8 cellular contexts compared by ENCODE assay signal in the genomic region with DNA sequence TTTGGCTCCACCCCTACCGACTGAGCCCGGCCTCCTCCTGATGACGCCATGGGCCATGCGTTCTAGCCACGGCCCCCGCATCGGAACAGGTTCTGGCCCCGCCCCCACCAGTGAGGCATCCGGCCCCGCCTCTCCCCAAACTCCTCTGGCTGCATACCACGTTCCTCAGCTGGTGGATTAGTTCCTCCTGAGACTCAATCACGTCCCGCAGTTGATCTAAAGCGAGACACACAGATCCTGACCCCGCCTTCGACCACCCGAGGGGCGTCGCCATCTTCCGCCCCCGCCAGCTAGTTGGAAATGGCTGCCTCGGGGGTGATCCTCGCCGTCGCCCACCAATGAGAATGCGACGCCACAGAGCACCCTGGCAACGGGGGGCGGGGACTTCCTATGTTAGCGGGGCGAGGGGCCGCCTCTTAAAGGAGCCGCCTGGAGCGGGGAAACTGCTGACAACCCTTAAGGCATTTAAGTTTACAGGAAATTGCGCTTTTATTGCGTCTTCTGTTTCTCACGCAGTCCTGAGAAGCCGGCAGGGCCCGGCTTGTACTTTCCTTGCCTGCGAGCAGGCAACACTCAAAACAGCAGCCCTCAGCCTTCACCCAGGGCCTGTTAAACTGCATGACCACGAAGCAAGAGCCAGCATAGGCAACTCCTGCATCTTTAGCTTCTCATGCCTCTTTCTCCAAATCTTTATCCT. TPM values are rescaled to one million over a fixed set of nuclear protein-coding genes. Genes with fewer than 3 reads are reported as not detected.
DNase-seq lines count a peak whose midpoint lies in the region; ATAC-seq and TF ChIP-seq lines count a peak whose summit lies in the region.

A gene with protein sequence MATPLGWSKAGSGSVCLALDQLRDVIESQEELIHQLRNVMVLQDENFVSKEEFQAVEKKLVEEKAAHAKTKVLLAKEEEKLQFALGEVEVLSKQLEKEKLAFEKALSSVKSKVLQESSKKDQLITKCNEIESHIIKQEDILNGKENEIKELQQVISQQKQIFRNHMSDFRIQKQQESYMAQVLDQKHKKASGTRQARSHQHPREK (minus strand): TSS at position 303 of the 697 bp plus-strand sequence. CDS start 29 bp downstream, at position 274.

- H3K27me3 ChIP-seq in H9 (ENCODE audit: insufficient read depth, low read length), result no peaks in the 10 kb centered on the region

- no peak within 1 kb of the TSS for H3K4ac ChIP-seq in H9 (ENCODE audit: low read depth, low read length)

- no peak within 1 kb of the TSS for H2AK5ac ChIP-seq in H9 (ENCODE audit: insufficient read length, low read length)

- no peak within 1 kb of the TSS for H2BK15ac ChIP-seq in H9 (ENCODE audit: low read depth, low read length)

- H3K23ac ChIP-seq in H9 (ENCODE audit: insufficient read length, low read depth, low read length), result no peak within 1 kb of the TSS

- H2BK120ac ChIP-seq in H9 (ENCODE audit: low read depth, low read length, poor library complexity, severe bottlenecking), result no peak within 1 kb of the TSS

- no peak within 1 kb of the TSS for H3T11ph ChIP-seq in H9 (ENCODE audit: low read length)

- H3K4me1 Mint-ChIP-seq in H9 (peaks cover 16 to 20% of the 10 kb centered on the region in 2 experiments), nephron (peaks cover 26% of the 10 kb centered on the region)

- no CpG with 5 or more reads among the region's 41 CpGs for WGBS in H9 (ENCODE audit: extremely low coverage, insufficient read length, low lambda C conversion rate)

- H3K56ac ChIP-seq in H9 (ENCODE audit: insufficient read length, low read depth, low read length), result no peak within 1 kb of the TSS

- H3K9me3 ChIP-seq in H9 (ENCODE audit: control insufficient read depth, low read depth, low read length), result no peaks in the 10 kb centered on the region

- ATAC-seq in stimulated activated naive CD8-positive, alpha-beta T cell treated with anti-CD3 and anti-CD28 coated beads, Interleukin-15, Interleukin-2, amounts not matched to agents 100 U/mL and 50 U/mL, for 24 hours, result peak; percentile 94

- peak within 1 kb of the TSS; percentile 70 for H3K4me3 ChIP-seq in fibroblast of pulmonary artery (replicated peaks; ENCODE audit: low read depth, low read length)

- peak within 1 kb of the TSS; percentile 74 for H3K4me2 ChIP-seq in H9 (ENCODE audit: insufficient read depth, insufficient read length, low read length)

- DNase-seq in ELR (ENCODE audit: low read depth) (peak; percentile 98), H9 (peak; percentile 98), M059J (ENCODE audit: low read depth) (peak; percentile 96), fibroblast of pulmonary artery (ENCODE audit: low read depth) (peak; percentile 98)
- peak; percentile 99 for DNase-seq in activated effector memory CD4-positive, alpha-beta T cell treated with anti-CD3 and anti-CD28 coated beads, Interleukin-2, amount 50 U/mL, for 16 hours
- peak; percentile 98 for DNase-seq in stimulated activated naive CD8-positive, alpha-beta T cell treated with anti-CD3 and anti-CD28 coated beads, Interleukin-15, Interleukin-2, amounts not matched to agents 100 U/mL and 50 U/mL, for 24 hours

- TF ChIP-seq POLR2A in Raji (IDR thresholded peaks at IDR 0.05; ENCODE audit: insufficient read depth, low read depth, low read length), result peak; percentile 59

- no peak within 1 kb of the TSS for H2BK12ac ChIP-seq in H9 (ENCODE audit: insufficient read length, low read depth, low read length)

- H4K20me1 ChIP-seq in H9 (ENCODE audit: control insufficient read depth, insufficient read depth, insufficient read length), result no peaks in the 10 kb centered on the region

- TF ChIP-seq CTCF in H9 (conservative IDR thresholded peaks at IDR 0.05) (no peak), fibroblast of pulmonary artery (IDR thresholded peaks at IDR 0.05; ENCODE audit: low read length, missing control alignments) (no peak), nephron (IDR thresholded peaks at IDR 0.05; ENCODE audit: unreplicated experiment in 3 of 3) (no peak)

- no peak within 1 kb of the TSS for H4K91ac ChIP-seq in H9 (ENCODE audit: insufficient read length, low read depth, low read length)

- H3K27ac ChIP-seq in H9 (ENCODE audit: insufficient read length, low read depth, low read length), result peak within 1 kb of the TSS; percentile 79

- peak within 1 kb of the TSS; percentile 91 to 94 for H3K4me3 Mint-ChIP-seq in H9
- peak within 1 kb of the TSS; percentile 90 to 96 (median 90) for H3K4me3 Mint-ChIP-seq in nephron

- H3K23me2 ChIP-seq in H9 (ENCODE audit: insufficient read length, low read depth, low read length, poor library complexity, severe bottlenecking), result no peaks in the 10 kb centered on the region

- H4K5ac ChIP-seq in H9 (ENCODE audit: insufficient read length, low read depth, low read length), result no peak within 1 kb of the TSS

- peak within 1 kb of the TSS; percentile 51 for H2AFZ ChIP-seq in H9 (ENCODE audit: low read length)

- no peak within 1 kb of the TSS for H2BK20ac ChIP-seq in H9 (ENCODE audit: low read depth, low read length, poor library complexity, severe bottlenecking)

- H3K27ac Mint-ChIP-seq in H9 (peak within 1 kb of the TSS; percentile 99 to 100 (median 100)), nephron (peak within 1 kb of the TSS; percentile 98 to 100 (median 99))

- no peaks in the 10 kb centered on the region for H3K79me1 ChIP-seq in H9 (ENCODE audit: insufficient read depth, low read depth, low read length, poor library complexity, severe bottlenecking)

- H3K4me1 ChIP-seq in H9 (ENCODE audit: insufficient read depth, low read length), result peaks cover 2% of the 10 kb centered on the region; the same call in 1 of the 2 replicates

- no peak within 1 kb of the TSS for H2BK5ac ChIP-seq in H9 (ENCODE audit: insufficient read length, low read length)

- H3K18ac ChIP-seq in H9 (ENCODE audit: insufficient read length, low read depth, low read length), result peak within 1 kb of the TSS; percentile 98

- no peaks in the 10 kb centered on the region for H3K79me2 ChIP-seq in H9 (ENCODE audit: insufficient read depth, low read length)

- peaks cover 4 to 20% (median 16%) of the 10 kb centered on the region in 3 experiments for H3K36me3 Mint-ChIP-seq in H9 (ENCODE audit: insufficient read depth in 1 of 3, low read depth in 3 of 3)
- H3K36me3 Mint-ChIP-seq in nephron (ENCODE audit: low read depth), result peaks cover 6% of the 10 kb centered on the region

- H3K9me3 Mint-ChIP-seq in H9 (no peaks in the 10 kb centered on the region), nephron (no peaks in the 10 kb centered on the region)

- peak within 1 kb of the TSS; percentile 77 for H3K9ac ChIP-seq in H9 (ENCODE audit: extremely low read depth, insufficient read length, low read length)

- peak within 1 kb of the TSS; percentile 98 for H3K14ac ChIP-seq in H9 (ENCODE audit: insufficient read depth, low read length)

- no peak within 1 kb of the TSS for H4K8ac ChIP-seq in H9 (replicated peaks; ENCODE audit: insufficient read length, low read depth, low read length)

- H3K27me3 Mint-ChIP-seq in H9 (ENCODE audit: low read depth) (peaks cover 2% of the 10 kb centered on the region; the same call in 1 of the 2 replicates), nephron (ENCODE audit: low read depth) (no peaks in the 10 kb centered on the region)

RNA-seq across cellular contexts. Expression of the gene that starts here (rescaled TPM):
- 12.9 and 13.0 TPM in 2 replicates for total RNA-seq in H9 (2021)
- 6.3 and 12.5 TPM in 2 replicates for total RNA-seq in M059J (2014; rRNA removed; shearing (Covaris generic))

Comparison
In these comparisons a context has a peak if more than half of its experiments do, and no peak if none do; other contexts are left out.
1. Peak in every context shown above with its lines: DNase-seq, ATAC-seq, H3K4me3 ChIP-seq and H3K27ac ChIP-seq.